In genomic region chr6:3230275-3231212, GRCh38 we compare ENCODE assay signal across 8 cellular contexts. TPM values are rescaled to one million over a fixed set of nuclear protein-coding genes. Genes with fewer than 3 reads are reported as not detected.
A peak's percentile ranks its signal among the peaks of the same experiment; 100 is the strongest.
DNase-seq lines count a peak whose midpoint lies in the region; ATAC-seq and TF ChIP-seq lines count a peak whose summit lies in the region.

No MANE protein-coding gene starts in this region.

- peak overlapping the region; percentile 91 for H3K4me3 Mint-ChIP-seq in GM23338

- no peak for TF ChIP-seq CTCF in GM23338 (conservative IDR thresholded peaks at IDR 0.05; ENCODE audit: low read depth in 2 of 2)
- TF ChIP-seq CTCF in MM.1S (IDR thresholded peaks at IDR 0.05; ENCODE audit: low read length) = no peak

- H3K36me3 Mint-ChIP-seq in GM23338 (ENCODE audit: low read depth) = peaks cover 15% of the 10 kb centered on the region

- H3K79me2 ChIP-seq in GM23338 (replicated peaks; ENCODE audit: insufficient read depth) (peaks cover 23% of the 10 kb centered on the region), MM.1S (ENCODE audit: low read length) (no peaks in the 10 kb centered on the region)

- H3K4me3 ChIP-seq in GM23338 = peak overlapping the region; percentile 93
- H3K4me3 ChIP-seq in mucosa of rectum (ENCODE audit: low read length in 2 of 2) = peak overlapping the region; percentile 59 to 79
- no peak overlapping the region for H3K4me3 ChIP-seq in MM.1S (ENCODE audit: low read length)

- DNase-seq in GM23338 (ENCODE audit: low spot score) (peak; percentile 85), NCI-H524 treated with DMSO at 0.1 percent for 48 hours (lab: John Stamatoyannopoulos, UW) (peak; percentile 28), dedifferentiated amniotic fluid mesenchymal stem cell (ENCODE audit: extremely low spot score) (peak; percentile 61), UCSD-AML1 (lab: John Stamatoyannopoulos, UW; ENCODE audit: unreplicated experiment) (no peak), MM.1S (no peak), AG08396 (ENCODE audit: low spot score) (no peak)

- peak overlapping the region; percentile 38; the same call in 1 of the 2 replicates for H3K27ac Mint-ChIP-seq in GM23338

- H2AFZ ChIP-seq in GM23338 (peak overlapping the region; percentile 91), MM.1S (ENCODE audit: low read length) (no peak overlapping the region)

- H3K9me3 ChIP-seq in mucosa of rectum (ENCODE audit: control insufficient read depth in 2 of 2, low read length in 2 of 2) (no peaks in the 10 kb centered on the region), MM.1S (replicated peaks; ENCODE audit: insufficient read depth, low read length) (no peaks in the 10 kb centered on the region)

- H3K36me3 ChIP-seq in GM23338 (ENCODE audit: insufficient read depth) (no peaks in the 10 kb centered on the region), mucosa of rectum (ENCODE audit: control insufficient read depth in 2 of 2, insufficient read depth in 2 of 2, low read length in 2 of 2) (no peaks in the 10 kb centered on the region), MM.1S (replicated peaks; ENCODE audit: insufficient read depth, low read length) (no peaks in the 10 kb centered on the region)

- H3K9me2 ChIP-seq in GM23338 (ENCODE audit: insufficient read depth) = no peaks in the 10 kb centered on the region
- H3K9me2 ChIP-seq in MM.1S (replicated peaks; ENCODE audit: insufficient read depth, low read length) = no peaks in the 10 kb centered on the region

- H3K9ac ChIP-seq in mucosa of rectum (ENCODE audit: low read depth in 1 of 2, low read length in 2 of 2) = peak overlapping the region in 1 of 2 donors; percentile 50
- H3K9ac ChIP-seq in MM.1S (ENCODE audit: low read length) = no peak overlapping the region

- H4K20me1 ChIP-seq in GM23338 (replicated peaks; ENCODE audit: insufficient read depth) = peaks cover 17% of the 10 kb centered on the region
- H4K20me1 ChIP-seq in MM.1S (ENCODE audit: insufficient read depth, low read length) = no peaks in the 10 kb centered on the region

- peak overlapping the region; percentile 72 for H3K27ac ChIP-seq in GM23338 (ENCODE audit: low read depth)
- peak overlapping the region in 1 of 2 donors; percentile 48 for H3K27ac ChIP-seq in mucosa of rectum (ENCODE audit: low read depth in 2 of 2, low read length in 2 of 2)
- H3K27ac ChIP-seq in MM.1S (ENCODE audit: low read length) = no peak overlapping the region

- no peak for ATAC-seq in GM23338
- no peak for ATAC-seq in HG03571 (IDR thresholded peaks at IDR 0.05; ENCODE audit: unreplicated experiment)

- H3K27me3 ChIP-seq in GM23338 (ENCODE audit: insufficient read depth) (peaks cover 36% of the 10 kb centered on the region), mucosa of rectum (ENCODE audit: control insufficient read depth in 2 of 2, insufficient read depth in 2 of 2, low read length in 2 of 2) (peaks cover 68 to 77% of the 10 kb centered on the region in 2 donors), MM.1S (replicated peaks; ENCODE audit: insufficient read depth, low read length) (peaks cover 39% of the 10 kb centered on the region)

- H3K4me2 ChIP-seq in GM23338 (peak overlapping the region; percentile 96), MM.1S (ENCODE audit: low read depth, low read length) (no peak overlapping the region)

- no peaks in the 10 kb centered on the region; the same call in 2 of the 3 replicates for H3K9me3 Mint-ChIP-seq in GM23338

- peaks cover 46% of the 10 kb centered on the region for H3K27me3 Mint-ChIP-seq in GM23338 (ENCODE audit: insufficient read depth, low read depth, poor library complexity)

- H3F3A ChIP-seq in GM23338 (replicated peaks; ENCODE audit: low read depth) = peaks cover 34% of the 10 kb centered on the region
- H3F3A ChIP-seq in MM.1S (ENCODE audit: insufficient read depth, low read length) = 0 out of 2 replicates have a peak, but pooled peaks cover 5% of the 10 kb centered on the region

- H3K4me1 Mint-ChIP-seq in GM23338 = peaks cover 52% of the 10 kb centered on the region

- H3K4me1 ChIP-seq in GM23338 (ENCODE audit: insufficient read depth) = peaks cover 54% of the 10 kb centered on the region
- H3K4me1 ChIP-seq in mucosa of rectum (ENCODE audit: control insufficient read depth in 2 of 2, insufficient read depth in 2 of 2, low read length in 2 of 2) = peaks cover 32 to 33% of the 10 kb centered on the region in 2 donors
- peaks cover 18% of the 10 kb centered on the region for H3K4me1 ChIP-seq in MM.1S (ENCODE audit: low read length)

TF ChIP-seq in GM23338, 12 proteins besides CTCF, POLR2A, EP300 and RAD21:
- TF ChIP-seq POLR2AphosphoS5 (IDR thresholded peaks at IDR 0.05; ENCODE audit: low read depth) (0 out of 2 replicates have a peak, but pooled peaks have one; percentile 22), REST (IDR thresholded peaks at IDR 0.05; ENCODE audit: unreplicated experiment) (no peak)

RNA-seq across cellular contexts. Expression of gene TUBB2B, which starts 3.1 kb away (rescaled TPM):
- total RNA-seq in GM23338 (2014; rRNA removed; shearing (Covaris generic)) = 794 and 802 TPM in 2 replicates
- polyA plus RNA-seq in GM23338 (2016; fragmentation: Nextera tagmentation; extraction: Ambion mirVana) = 355 and 376 TPM in 2 replicates

RNA-seq across cellular contexts. Expression of gene PSMG4, which starts 28.2 kb away (rescaled TPM):
- 30.6 and 37.2 TPM in 2 replicates for total RNA-seq in GM23338 (2014; rRNA removed; shearing (Covaris generic))
- 168 and 180 TPM in 2 replicates for polyA plus RNA-seq in GM23338 (2016; fragmentation: Nextera tagmentation; extraction: Ambion mirVana)

Comparison
In these comparisons a context has a peak if more than half of its experiments do, and no peak if none do; other contexts are left out.
1. DNase-seq: peak in GM23338 (single experiment), NCI-H524 treated with DMSO at 0.1 percent for 48 hours (single experiment) and dedifferentiated amniotic fluid mesenchymal stem cell (single experiment); none in UCSD-AML1 (single experiment), MM.1S (single experiment) and AG08396 (single experiment).